ENCODE assay signal across 29 cellular contexts in the genomic region with DNA sequence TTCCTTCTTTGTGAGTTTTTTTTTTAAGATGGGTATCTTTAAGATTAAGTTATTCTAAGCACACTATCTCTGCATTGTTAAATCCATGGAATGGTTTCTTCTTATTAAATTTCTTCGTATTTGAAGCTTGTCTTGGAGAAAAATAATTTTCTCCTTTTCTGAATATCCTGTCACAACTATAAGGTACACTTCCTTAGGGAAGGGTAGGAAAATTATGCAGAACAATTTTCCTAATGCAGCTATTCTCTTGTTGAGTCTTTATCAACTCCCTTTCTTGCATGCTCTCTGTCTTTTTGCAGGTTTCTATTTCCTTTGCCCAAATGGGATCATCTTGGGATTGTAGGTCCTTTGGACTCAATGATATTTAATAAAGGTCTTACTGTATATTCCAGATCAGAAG.
"Had no signal": no experiment of that assay in that cellular context is flagged by ENCODE, and none has a peak within 500 bp of the region (broad histone marks: within the 10 kb centered on the region; RNA-seq: fewer than 3 reads in every experiment).

No MANE protein-coding gene starts in this region.

- ATAC-seq: stimulated activated effector memory CD8-positive, alpha-beta T cell treated with anti-CD3 and anti-CD28 coated beads, Interleukin-12 subunit alpha, Interleukin-12 subunit beta, amount 100 ng/mL, for 72 hours; stimulated activated memory B cell treated with anti-CD40 and anti-IgM and Interleukin-4, amounts not matched to agents 10 μg/mL and 1 μg/mL and 100 μg/mL, for 72 hours; stimulated activated naive B cell treated with anti-CD40 and anti-IgM and Interleukin-4, amounts not matched to agents 10 μg/mL and 1 μg/mL and 100 μg/mL, for 72 hours; stimulated activated naive CD8-positive, alpha-beta T cell treated with anti-CD3 and anti-CD28 coated beads, Interleukin-15, amount 100 ng/mL, for 72 hours; stimulated activated naive CD8-positive, alpha-beta T cell treated with anti-CD3 and anti-CD28 coated beads, Interleukin-15, Interleukin-2, amounts not matched to agents 100 U/mL and 50 U/mL, for 24 hours; upper lobe of right lung had no signal

- H3K9me3 ChIP-seq: stomach, suprapubic skin, testis, thoracic aorta, thyroid gland, tibial artery, tibial nerve, transverse colon, upper lobe of left lung, upper lobe of right lung, uterus, vagina had no signal

- H3K36me3 ChIP-seq: stomach, suprapubic skin, thoracic aorta, thyroid gland, tibial artery, tibial nerve, transverse colon, upper lobe of left lung, upper lobe of right lung, uterus, vagina had no signal

- H3K27ac ChIP-seq: stomach, suprapubic skin, testis, thoracic aorta, thyroid gland, tibial artery, tibial nerve, transverse colon, upper lobe of left lung, upper lobe of right lung, uterus, vagina had no signal

- H3K9me3 Mint-ChIP-seq: stimulated activated effector memory CD8-positive, alpha-beta T cell treated with anti-CD3 and anti-CD28 coated beads, Interleukin-12 subunit alpha, Interleukin-12 subunit beta, amount 100 ng/mL, for 72 hours; stimulated activated memory B cell treated with anti-CD40 and anti-IgM and Interleukin-4, amounts not matched to agents 10 μg/mL and 1 μg/mL and 100 μg/mL, for 72 hours; stimulated activated naive B cell treated with anti-CD40 and anti-IgM and Interleukin-4, amounts not matched to agents 10 μg/mL and 1 μg/mL and 100 μg/mL, for 72 hours; stimulated activated naive CD8-positive, alpha-beta T cell treated with anti-CD3 and anti-CD28 coated beads, Interleukin-15, amount 100 ng/mL, for 72 hours; stimulated activated naive CD8-positive, alpha-beta T cell treated with anti-CD3 and anti-CD28 coated beads, Interleukin-15, Interleukin-2, amounts not matched to agents 100 ng/mL and 50 ng/mL, for 24 hours; type B pancreatic cell had no signal

- H3K36me3 Mint-ChIP-seq: stimulated activated effector memory CD8-positive, alpha-beta T cell treated with anti-CD3 and anti-CD28 coated beads, Interleukin-12 subunit alpha, Interleukin-12 subunit beta, amount 100 ng/mL, for 72 hours; stimulated activated memory B cell treated with anti-CD40 and anti-IgM and Interleukin-4, amounts not matched to agents 10 μg/mL and 1 μg/mL and 100 μg/mL, for 72 hours; stimulated activated naive B cell treated with anti-CD40 and anti-IgM and Interleukin-4, amounts not matched to agents 10 μg/mL and 1 μg/mL and 100 μg/mL, for 72 hours; type B pancreatic cell had no signal

- DNase-seq: stimulated activated CD4-positive, alpha-beta T cell treated with anti-CD3 and anti-CD28 coated beads, Interleukin-2, amount 100 ng/mL, for 48 hours; stimulated activated CD4-positive, alpha-beta T cell treated with anti-CD3 and anti-CD28 coated beads, Interleukin-4, amount 100 ng/mL, for 1 hour; stimulated activated CD4-positive, alpha-beta T cell treated with anti-CD3 and anti-CD28 coated beads, Interleukin-4, amount 100 ng/mL, for 24 hours; stimulated activated CD4-positive, alpha-beta T cell treated with anti-CD3 and anti-CD28 coated beads, Interleukin-4, amount 100 ng/mL, for 4 hours; stimulated activated CD8-positive, alpha-beta memory T cell treated with anti-CD3 and anti-CD28 coated beads, Interleukin-4, amount 100 ng/mL, for 48 hours; stimulated activated naive B cell treated with anti-CD40 and anti-IgM and Interleukin-4, amounts not matched to agents 10 μg/mL and 1 μg/mL and 100 μg/mL, for 72 hours; stimulated activated naive CD4-positive, alpha-beta T cell; stimulated activated naive CD4-positive, alpha-beta T cell treated with Interleukin-2 at 50 U/mL for 16 hours; stimulated activated naive CD8-positive, alpha-beta T cell treated with anti-CD3 and anti-CD28 coated beads, Interleukin-15, amount 100 ng/mL, for 72 hours; stimulated activated naive CD8-positive, alpha-beta T cell treated with anti-CD3 and anti-CD28 coated beads, Interleukin-15, Interleukin-2, amounts not matched to agents 100 U/mL and 50 U/mL, for 24 hours; stomach; substantia nigra; testis; thyroid gland; tibial artery; transverse colon; trophoblast cell; upper lobe of left lung; upper lobe of right lung; uterus had no signal

- H3K4me3 Mint-ChIP-seq: stimulated activated effector memory CD8-positive, alpha-beta T cell treated with anti-CD3 and anti-CD28 coated beads, Interleukin-12 subunit alpha, Interleukin-12 subunit beta, amount 100 ng/mL, for 72 hours; stimulated activated memory B cell treated with anti-CD40 and anti-IgM and Interleukin-4, amounts not matched to agents 10 μg/mL and 1 μg/mL and 100 μg/mL, for 72 hours; stimulated activated naive B cell treated with anti-CD40 and anti-IgM and Interleukin-4, amounts not matched to agents 10 μg/mL and 1 μg/mL and 100 μg/mL, for 72 hours; stimulated activated naive CD8-positive, alpha-beta T cell treated with anti-CD3 and anti-CD28 coated beads, Interleukin-15, amount 100 ng/mL, for 72 hours; stimulated activated naive CD8-positive, alpha-beta T cell treated with anti-CD3 and anti-CD28 coated beads, Interleukin-15, Interleukin-2, amounts not matched to agents 100 ng/mL and 50 ng/mL, for 24 hours; type B pancreatic cell had no signal

- H3K4me3 ChIP-seq: stomach, suprapubic skin, testis, thoracic aorta, thyroid gland, tibial artery, tibial nerve, transverse colon, upper lobe of left lung, upper lobe of right lung, uterus, vagina had no signal

- H3K4me1 Mint-ChIP-seq: stimulated activated effector memory CD8-positive, alpha-beta T cell treated with anti-CD3 and anti-CD28 coated beads, Interleukin-12 subunit alpha, Interleukin-12 subunit beta, amount 100 ng/mL, for 72 hours; stimulated activated naive CD8-positive, alpha-beta T cell treated with anti-CD3 and anti-CD28 coated beads, Interleukin-15, amount 100 ng/mL, for 72 hours had no signal

- H3K27ac Mint-ChIP-seq: stimulated activated effector memory CD8-positive, alpha-beta T cell treated with anti-CD3 and anti-CD28 coated beads, Interleukin-12 subunit alpha, Interleukin-12 subunit beta, amount 100 ng/mL, for 72 hours; stimulated activated memory B cell treated with anti-CD40 and anti-IgM and Interleukin-4, amounts not matched to agents 10 μg/mL and 1 μg/mL and 100 μg/mL, for 72 hours; stimulated activated naive B cell treated with anti-CD40 and anti-IgM and Interleukin-4, amounts not matched to agents 10 μg/mL and 1 μg/mL and 100 μg/mL, for 72 hours; stimulated activated naive CD8-positive, alpha-beta T cell treated with anti-CD3 and anti-CD28 coated beads, Interleukin-15, amount 100 ng/mL, for 72 hours; stimulated activated naive CD8-positive, alpha-beta T cell treated with anti-CD3 and anti-CD28 coated beads, Interleukin-15, Interleukin-2, amounts not matched to agents 100 ng/mL and 50 ng/mL, for 24 hours; type B pancreatic cell had no signal

- H3K27me3 Mint-ChIP-seq: stimulated activated memory B cell treated with anti-CD40 and anti-IgM and Interleukin-4, amounts not matched to agents 10 μg/mL and 1 μg/mL and 100 μg/mL, for 72 hours; type B pancreatic cell had no signal

- FAIRE-seq: urothelium cell line had no signal

- H3K27me3 ChIP-seq: stomach, suprapubic skin, testis, thyroid gland, tibial artery, tibial nerve, transverse colon, upper lobe of left lung, upper lobe of right lung, vagina had no signal
